In genomic region chr20:45313065-45313695, GRCh38 we compare ENCODE assay signal across 1 cellular context.
TF ChIP-seq lines count a peak whose summit lies in the region.

No MANE protein-coding gene starts in this region.

TF ChIP-seq in HepG2, 621 proteins besides CTCF, POLR2A, EP300 and RAD21:
- TF ChIP-seq HNRNPK (IDR thresholded peaks at IDR 0.05; ENCODE audit: low read depth, low read length, poor library complexity, severe bottlenecking) (peak; percentile 84), ZNF282 (IDR thresholded peaks at IDR 0.05; ENCODE audit: partially characterized antibody) (peak; percentile 14), DPF2 (CRISPR knock-in tag; IDR thresholded peaks at IDR 0.05; ENCODE audit: borderline replicate concordance, low read depth) (no peak), NR2F2 (IDR thresholded peaks at IDR 0.05; ENCODE audit: borderline replicate concordance, low read depth) (0 out of 2 replicates have a peak, but pooled peaks have one; percentile 25), PCBP2 (optimal IDR thresholded peaks at IDR 0.05; ENCODE audit: low read depth, low read length, poor library complexity, severe bottlenecking) (peak; percentile 100), IKZF1 (IDR thresholded peaks at IDR 0.05) (0 out of 2 replicates have a peak, but pooled peaks have one; percentile 32), ZSCAN25 (CRISPR knock-in tag; IDR thresholded peaks at IDR 0.05) (no peak), ONECUT2 (CRISPR knock-in tag; IDR thresholded peaks at IDR 0.05) (no peak)
